Comparison of ENCODE assay signal across 21 cellular contexts in the genomic region with DNA sequence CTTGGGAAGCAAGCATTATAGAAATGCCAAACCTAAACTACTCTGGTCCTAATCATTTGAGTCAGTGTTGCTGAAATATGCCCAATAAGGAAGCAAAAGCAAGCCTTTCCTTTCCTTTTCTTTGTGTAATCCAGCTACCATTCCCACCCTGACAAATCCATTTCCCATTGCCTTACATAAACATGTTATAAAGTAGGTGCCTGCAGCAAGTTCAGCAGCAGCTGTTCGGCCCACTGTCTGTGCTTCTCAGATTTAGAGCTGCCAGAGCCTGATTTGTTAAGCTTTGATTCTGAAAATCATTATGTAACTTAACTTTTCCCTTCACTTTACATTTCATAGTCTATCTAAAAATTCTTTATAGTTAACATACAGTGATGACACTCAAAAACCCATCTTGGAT.
"Had no signal": no experiment of that assay in that cellular context is flagged by ENCODE, and none has a peak within 500 bp of the region (broad histone marks: within the 10 kb centered on the region; RNA-seq: fewer than 3 reads in every experiment).

No MANE protein-coding gene starts in this region.

- H3K4me3 ChIP-seq: esophagus muscularis mucosa, gastroesophageal sphincter, left lung, lower lobe of right lung, right atrium auricular region, sigmoid colon, stomach, uterus had no signal

- H3K36me3 Mint-ChIP-seq: immature natural killer cell; memory B cell; naive thymus-derived CD4-positive, alpha-beta T cell; type B pancreatic cell had no signal

- H3K9me3 Mint-ChIP-seq: memory B cell, type B pancreatic cell had no signal

- H3K27me3 ChIP-seq: esophagus muscularis mucosa, gastroesophageal sphincter, left lung, neutrophil, right atrium auricular region, sigmoid colon, stomach, uterus had no signal

- H3K4me3 Mint-ChIP-seq: immature natural killer cell; memory B cell; naive thymus-derived CD4-positive, alpha-beta T cell; type B pancreatic cell had no signal

- H3K4me1 Mint-ChIP-seq: immature natural killer cell; memory B cell; naive thymus-derived CD4-positive, alpha-beta T cell had no signal

- DNase-seq: effector memory CD4-positive, alpha-beta T cell; glutamatergic neuron; immature natural killer cell; left lung; lower lobe of right lung; midbrain; naive thymus-derived CD4-positive, alpha-beta T cell; sigmoid colon; small intestine; stimulated activated CD4-positive, alpha-beta T cell treated with anti-CD3 and anti-CD28 coated beads, Interleukin-12 subunit alpha, Interleukin-12 subunit beta, amount 100 ng/mL, for 4 hours; stimulated activated naive CD4-positive, alpha-beta T cell; stomach; substantia nigra; uterus had no signal

- H3K27ac ChIP-seq: epithelial cell of prostate, esophagus muscularis mucosa, gastroesophageal sphincter, left lung, lower lobe of right lung, neutrophil, right atrium auricular region, sigmoid colon, stomach, uterus had no signal

- H3K27me3 Mint-ChIP-seq: memory B cell; naive thymus-derived CD4-positive, alpha-beta T cell; type B pancreatic cell had no signal

- H3K36me3 ChIP-seq: esophagus muscularis mucosa, gastroesophageal sphincter, left lung, lower lobe of right lung, neutrophil, right atrium auricular region, sigmoid colon, stomach, uterus had no signal

- H3K9me3 ChIP-seq: esophagus muscularis mucosa, lower lobe of right lung, neutrophil, sigmoid colon, uterus had no signal

- H3K27ac Mint-ChIP-seq: immature natural killer cell; memory B cell; naive thymus-derived CD4-positive, alpha-beta T cell; type B pancreatic cell had no signal

- H3K4me1 ChIP-seq: esophagus muscularis mucosa, gastroesophageal sphincter, left lung, lower lobe of right lung, right atrium auricular region, sigmoid colon, stomach, uterus had no signal
